Comparison of ENCODE assay signal across 1 cellular context in the genomic region with DNA sequence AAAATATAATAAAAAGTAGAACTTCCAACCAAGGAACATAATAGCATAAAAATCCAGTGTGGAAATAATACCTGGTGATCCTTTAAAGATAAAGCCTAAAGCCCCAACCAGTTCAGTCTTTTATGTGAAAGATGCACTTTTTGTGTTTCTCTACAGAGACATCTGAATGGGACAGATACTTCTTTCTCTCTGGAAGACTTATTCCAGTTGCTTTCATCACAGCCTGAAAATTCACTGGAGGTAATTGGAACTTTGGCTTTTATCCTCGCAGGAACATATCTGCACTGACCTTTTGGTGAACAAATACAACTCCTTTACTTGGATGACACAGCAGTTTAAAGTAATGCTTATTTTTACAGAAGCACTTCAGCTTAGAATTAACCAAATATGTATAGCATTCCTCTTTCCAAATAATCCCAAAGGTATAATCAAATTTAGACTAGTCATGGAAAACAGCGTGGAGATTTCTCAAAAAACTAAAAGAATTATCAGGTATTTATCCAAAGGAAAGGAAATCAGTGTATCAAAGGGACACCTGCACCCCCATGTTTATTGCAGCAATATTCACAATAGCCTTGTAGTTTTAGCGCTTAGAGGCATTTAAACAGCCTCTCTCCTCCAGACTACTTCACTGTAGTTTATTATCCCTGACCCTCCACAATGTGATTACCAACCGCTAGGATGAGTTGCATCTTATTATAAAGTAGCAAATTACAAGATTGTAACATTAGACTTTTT.
TF ChIP-seq lines count a peak whose summit lies in the region.

No MANE protein-coding gene starts in this region.

TF ChIP-seq in HEK293, 187 proteins besides CTCF, POLR2A, EP300 and RAD21 (continued from another document):
- TF ChIP-seq ZNF670 (tag by site-specific recombination; IDR thresholded peaks at IDR 0.05; ENCODE audit: low read depth), result no peak
- no peak for TF ChIP-seq ZFP37 (tag by site-specific recombination; IDR thresholded peaks at IDR 0.05)
- no peak for TF ChIP-seq ZNF596 (tag by site-specific recombination; IDR thresholded peaks at IDR 0.05)
- TF ChIP-seq, protein P1, sequence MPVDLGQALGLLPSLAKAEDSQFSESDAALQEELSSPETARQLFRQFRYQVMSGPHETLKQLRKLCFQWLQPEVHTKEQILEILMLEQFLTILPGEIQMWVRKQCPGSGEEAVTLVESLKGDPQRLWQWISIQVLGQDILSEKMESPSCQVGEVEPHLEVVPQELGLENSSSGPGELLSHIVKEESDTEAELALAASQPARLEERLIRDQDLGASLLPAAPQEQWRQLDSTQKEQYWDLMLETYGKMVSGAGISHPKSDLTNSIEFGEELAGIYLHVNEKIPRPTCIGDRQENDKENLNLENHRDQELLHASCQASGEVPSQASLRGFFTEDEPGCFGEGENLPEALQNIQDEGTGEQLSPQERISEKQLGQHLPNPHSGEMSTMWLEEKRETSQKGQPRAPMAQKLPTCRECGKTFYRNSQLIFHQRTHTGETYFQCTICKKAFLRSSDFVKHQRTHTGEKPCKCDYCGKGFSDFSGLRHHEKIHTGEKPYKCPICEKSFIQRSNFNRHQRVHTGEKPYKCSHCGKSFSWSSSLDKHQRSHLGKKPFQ (tag by site-specific recombination; IDR thresholded peaks at IDR 0.05), result no peak
- no peak for TF ChIP-seq ZNF548 (tag by site-specific recombination; IDR thresholded peaks at IDR 0.05)
- peak; percentile 0; the same call in 1 of the 2 replicates for TF ChIP-seq ZNF394 (tag by site-specific recombination; IDR thresholded peaks at IDR 0.05; ENCODE audit: borderline replicate concordance)
- TF ChIP-seq, protein P2, sequence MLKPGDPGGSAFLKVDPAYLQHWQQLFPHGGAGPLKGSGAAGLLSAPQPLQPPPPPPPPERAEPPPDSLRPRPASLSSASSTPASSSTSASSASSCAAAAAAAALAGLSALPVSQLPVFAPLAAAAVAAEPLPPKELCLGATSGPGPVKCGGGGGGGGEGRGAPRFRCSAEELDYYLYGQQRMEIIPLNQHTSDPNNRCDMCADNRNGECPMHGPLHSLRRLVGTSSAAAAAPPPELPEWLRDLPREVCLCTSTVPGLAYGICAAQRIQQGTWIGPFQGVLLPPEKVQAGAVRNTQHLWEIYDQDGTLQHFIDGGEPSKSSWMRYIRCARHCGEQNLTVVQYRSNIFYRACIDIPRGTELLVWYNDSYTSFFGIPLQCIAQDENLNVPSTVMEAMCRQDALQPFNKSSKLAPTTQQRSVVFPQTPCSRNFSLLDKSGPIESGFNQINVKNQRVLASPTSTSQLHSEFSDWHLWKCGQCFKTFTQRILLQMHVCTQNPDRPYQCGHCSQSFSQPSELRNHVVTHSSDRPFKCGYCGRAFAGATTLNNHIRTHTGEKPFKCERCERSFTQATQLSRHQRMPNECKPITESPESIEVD (tag by site-specific recombination; IDR thresholded peaks at IDR 0.05), result peak; percentile 49; the same call in 1 of the 2 replicates
- no peak for TF ChIP-seq ZNF776 (tag by site-specific recombination; IDR thresholded peaks at IDR 0.05; ENCODE audit: borderline replicate concordance)
- TF ChIP-seq, protein P3, sequence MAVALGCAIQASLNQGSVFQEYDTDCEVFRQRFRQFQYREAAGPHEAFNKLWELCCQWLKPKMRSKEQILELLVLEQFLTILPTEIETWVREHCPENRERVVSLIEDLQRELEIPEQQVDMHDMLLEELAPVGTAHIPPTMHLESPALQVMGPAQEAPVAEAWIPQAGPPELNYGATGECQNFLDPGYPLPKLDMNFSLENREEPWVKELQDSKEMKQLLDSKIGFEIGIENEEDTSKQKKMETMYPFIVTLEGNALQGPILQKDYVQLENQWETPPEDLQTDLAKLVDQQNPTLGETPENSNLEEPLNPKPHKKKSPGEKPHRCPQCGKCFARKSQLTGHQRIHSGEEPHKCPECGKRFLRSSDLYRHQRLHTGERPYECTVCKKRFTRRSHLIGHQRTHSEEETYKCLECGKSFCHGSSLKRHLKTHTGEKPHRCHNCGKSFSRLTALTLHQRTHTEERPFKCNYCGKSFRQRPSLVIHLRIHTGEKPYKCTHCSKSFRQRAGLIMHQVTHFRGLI (tag by site-specific recombination; IDR thresholded peaks at IDR 0.05), result no peak
- no peak for TF ChIP-seq ZNF23 (tag by site-specific recombination; IDR thresholded peaks at IDR 0.05; ENCODE audit: borderline replicate concordance)
- TF ChIP-seq, protein P4, sequence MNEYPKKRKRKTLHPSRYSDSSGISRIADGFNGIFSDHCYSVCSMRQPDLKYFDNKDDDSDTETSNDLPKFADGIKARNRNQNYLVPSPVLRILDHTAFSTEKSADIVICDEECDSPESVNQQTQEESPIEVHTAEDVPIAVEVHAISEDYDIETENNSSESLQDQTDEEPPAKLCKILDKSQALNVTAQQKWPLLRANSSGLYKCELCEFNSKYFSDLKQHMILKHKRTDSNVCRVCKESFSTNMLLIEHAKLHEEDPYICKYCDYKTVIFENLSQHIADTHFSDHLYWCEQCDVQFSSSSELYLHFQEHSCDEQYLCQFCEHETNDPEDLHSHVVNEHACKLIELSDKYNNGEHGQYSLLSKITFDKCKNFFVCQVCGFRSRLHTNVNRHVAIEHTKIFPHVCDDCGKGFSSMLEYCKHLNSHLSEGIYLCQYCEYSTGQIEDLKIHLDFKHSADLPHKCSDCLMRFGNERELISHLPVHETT (tag by site-specific recombination; IDR thresholded peaks at IDR 0.05), result no peak
